ENCODE assay signal across 27 cellular contexts in genomic region chr5:58674711-58675110, GRCh38.
"Had no signal": no experiment of that assay in that cellular context is flagged by ENCODE, and none has a peak within 500 bp of the region (broad histone marks: within the 10 kb centered on the region; RNA-seq: fewer than 3 reads in every experiment).

No MANE protein-coding gene starts in this region.

- H3K27me3 ChIP-seq: colonic mucosa, dorsolateral prefrontal cortex, esophagus muscularis mucosa, esophagus squamous epithelium, gastrocnemius medialis, gastroesophageal sphincter, heart left ventricle, heart right ventricle, hepatocyte had no signal

- FAIRE-seq: colon, endometrium, endothelial cell of umbilical vein, frontal cortex had no signal

- H3K4me1 ChIP-seq: colonic mucosa, esophagus squamous epithelium, gastrocnemius medialis, gastroesophageal sphincter had no signal

- H3K4me3 ChIP-seq: colonic mucosa, coronary artery, dorsolateral prefrontal cortex, esophagus muscularis mucosa, esophagus squamous epithelium, gastrocnemius medialis, gastroesophageal sphincter, heart left ventricle, heart right ventricle, hepatocyte had no signal

- ATAC-seq: effector memory CD8-positive, alpha-beta T cell; esophagus mucosa; gastrocnemius medialis; gastroesophageal sphincter; heart left ventricle had no signal

- H3K36me3 ChIP-seq: colonic mucosa, esophagus muscularis mucosa, esophagus squamous epithelium, gastrocnemius medialis, gastroesophageal sphincter, heart left ventricle, heart right ventricle had no signal

- H3K27ac ChIP-seq: colonic mucosa, coronary artery, epithelial cell of prostate, esophagus muscularis mucosa, esophagus squamous epithelium, gastrocnemius medialis, gastroesophageal sphincter, heart left ventricle, heart right ventricle, hepatocyte had no signal

- DNase-seq: colonic mucosa; cortex of kidney; dermis blood vessel endothelial cell; effector CD4-positive, alpha-beta T cell; effector memory CD4-positive, alpha-beta T cell; effector memory CD8-positive, alpha-beta T cell; endodermal cell; erythroblast; esophagus squamous epithelium; foreskin fibroblast; foreskin melanocyte; gastrocnemius medialis; glutamatergic neuron; head of caudate nucleus; heart left ventricle; heart right ventricle had no signal
